Comparison of ENCODE assay signal across 13 cellular contexts in genomic region chr3:7640787-7641186, GRCh38.
"Had no signal": no experiment of that assay in that cellular context is flagged by ENCODE, and none has a peak within 500 bp of the region (broad histone marks: within the 10 kb centered on the region; RNA-seq: fewer than 3 reads in every experiment).

No MANE protein-coding gene starts in this region.

- H3K27me3 ChIP-seq: gastroesophageal sphincter, heart left ventricle, upper lobe of left lung had no signal

- H3K27ac Mint-ChIP-seq: activated T-helper 1 cell treated with anti-CD3 and anti-CD28 coated beads, Interleukin-12 subunit alpha, Interleukin-12 subunit beta, Interleukin-2, Interleukin-4 antibody, amounts not matched to agents 30 ng/mL and 10 ng/mL and 1 ng/mL, durations not matched to agents 14 hours and 24 hours and 36 hours had no signal

- H3K36me3 ChIP-seq: gastroesophageal sphincter, heart left ventricle, thoracic aorta, upper lobe of left lung had no signal

- H3K4me1 ChIP-seq: gastroesophageal sphincter, heart left ventricle, upper lobe of left lung had no signal

- ATAC-seq: gastroesophageal sphincter, heart left ventricle, left cardiac atrium had no signal

- H3K27ac ChIP-seq: coronary artery, gastroesophageal sphincter, heart left ventricle, SK-N-MC, thoracic aorta, upper lobe of left lung had no signal

- FAIRE-seq: endometrium had no signal

- H3K9me3 Mint-ChIP-seq: activated T-helper 1 cell treated with anti-CD3 and anti-CD28 coated beads, Interleukin-12 subunit alpha, Interleukin-12 subunit beta, Interleukin-2, Interleukin-4 antibody, amounts not matched to agents 30 ng/mL and 10 ng/mL and 1 ng/mL, durations not matched to agents 14 hours and 24 hours and 36 hours had no signal

- H3K4me3 ChIP-seq: coronary artery, gastroesophageal sphincter, heart left ventricle, SK-N-MC, thoracic aorta, upper lobe of left lung had no signal

- DNase-seq: activated T-cell treated with anti-CD3 and anti-CD28 coated beads for 4 hours, anterior cingulate cortex, heart left ventricle, left cardiac atrium, mammary epithelial cell, occipital lobe, upper lobe of left lung had no signal

- H3K9me3 ChIP-seq: gastroesophageal sphincter, heart left ventricle, thoracic aorta, upper lobe of left lung had no signal

- H3K4me3 Mint-ChIP-seq: activated T-helper 1 cell treated with anti-CD3 and anti-CD28 coated beads, Interleukin-12 subunit alpha, Interleukin-12 subunit beta, Interleukin-2, Interleukin-4 antibody, amounts not matched to agents 30 ng/mL and 10 ng/mL and 1 ng/mL, durations not matched to agents 14 hours and 24 hours and 36 hours had no signal
